In genomic region chr2:27754831-27755230, GRCh38 we compare ENCODE assay signal across 10 cellular contexts. TPM values are rescaled to one million over a fixed set of nuclear protein-coding genes. Genes with fewer than 3 reads are reported as not detected.
A peak's percentile ranks its signal among the peaks of the same experiment; 100 is the strongest.
DNase-seq lines count a peak whose midpoint lies in the region; ATAC-seq and TF ChIP-seq lines count a peak whose summit lies in the region.
"Had no signal": no experiment of that assay in that cellular context is flagged by ENCODE, and none has a peak within 500 bp of the region (broad histone marks: within the 10 kb centered on the region; RNA-seq: fewer than 3 reads in every experiment).

No MANE protein-coding gene starts in this region.

- H3K9me3 Mint-ChIP-seq in activated CD4-positive, alpha-beta T cell treated with anti-CD3 and anti-CD28 coated beads, Interleukin-2, amount 10 ng/mL, durations not matched to agents 24 days and 14 days = no peaks in the 10 kb centered on the region
- H3K9me3 Mint-ChIP-seq: CD4-positive, CD25-positive, alpha-beta regulatory T cell had no signal

- no peak for TF ChIP-seq RAD21 in liver (IDR thresholded peaks at IDR 0.05)

- WGBS in liver = 85% methylated on average over 5 of the region's 5 CpGs

- H3K9me3 ChIP-seq in PC-9 (ENCODE audit: insufficient read depth, low read depth) = no peaks in the 10 kb centered on the region
- no peaks in the 10 kb centered on the region for H3K9me3 ChIP-seq in liver (ENCODE audit: control insufficient read depth in 4 of 4, low read length in 3 of 4)
- H3K9me3 ChIP-seq in ascending aorta = no peaks in the 10 kb centered on the region
- H3K9me3 ChIP-seq in upper lobe of right lung = no peaks in the 10 kb centered on the region

- H3K27ac Mint-ChIP-seq in activated CD4-positive, alpha-beta T cell treated with anti-CD3 and anti-CD28 coated beads, Interleukin-2, amount 10 ng/mL, durations not matched to agents 24 days and 14 days = peak overlapping the region; percentile 37

- POLR2A ChIA-PET in PC-9 (lab: Charles Lee; ENCODE audit: unreplicated experiment) = interaction anchor here (0.6 to 0.7 kb wide), 3 partner anchors 55 to 641 kb away, joined by 3 read pairs; no protein-coding TSS in a partner anchor

- CTCF ChIA-PET in PC-9 (lab: Charles Lee) = interaction anchor here (3.1 kb wide), 1 partner anchor 32 kb away, joined by 23 read pairs; no protein-coding TSS in a partner anchor

- H3K27me3 Mint-ChIP-seq in activated CD4-positive, alpha-beta T cell treated with anti-CD3 and anti-CD28 coated beads, Interleukin-2, amount 10 ng/mL, durations not matched to agents 24 days and 14 days = no peaks in the 10 kb centered on the region

- H3K36me3 ChIP-seq in PC-9 (ENCODE audit: low read depth) (no peaks in the 10 kb centered on the region), liver (ENCODE audit: control insufficient read depth in 4 of 4, insufficient read depth in 3 of 4, low read depth in 1 of 4, low read length in 3 of 4) (no peaks in the 10 kb centered on the region), ascending aorta (no peaks in the 10 kb centered on the region), upper lobe of right lung (no peaks in the 10 kb centered on the region)

- no peak overlapping the region for H3K4me3 Mint-ChIP-seq in activated CD4-positive, alpha-beta T cell treated with anti-CD3 and anti-CD28 coated beads, Interleukin-2, amount 10 ng/mL, durations not matched to agents 24 days and 14 days
- H3K4me3 Mint-ChIP-seq: CD4-positive, CD25-positive, alpha-beta regulatory T cell had no signal

- no peak for DNase-seq in activated CD4-positive, alpha-beta T cell treated with anti-CD3 and anti-CD28 coated beads, Interleukin-2, amount 10 ng/mL, durations not matched to agents 24 days and 14 days
- DNase-seq in activated CD4-positive, alpha-beta T cell treated with anti-CD3 and anti-CD28 coated beads, Interleukin-2, amount 50 U/mL, for 4 hours = no peak
- no peak for DNase-seq in PC-9
- DNase-seq in ascending aorta (ENCODE audit: low spot score in 2 of 2) = no peak
- no peak for DNase-seq in upper lobe of right lung
- no peak for DNase-seq in NCI-H146 treated with DMSO at 0.1 percent for 48 hours (lab: John Stamatoyannopoulos, UW; ENCODE audit: unreplicated experiment)
- DNase-seq in Ammon's horn (ENCODE audit: low spot score) = no peak

- H3K4me2 ChIP-seq in PC-9 = peak overlapping the region; percentile 80

- no peaks in the 10 kb centered on the region for H3K36me3 Mint-ChIP-seq in activated CD4-positive, alpha-beta T cell treated with anti-CD3 and anti-CD28 coated beads, Interleukin-2, amount 10 ng/mL, durations not matched to agents 24 days and 14 days (ENCODE audit: low read depth)
- H3K36me3 Mint-ChIP-seq: CD4-positive, CD25-positive, alpha-beta regulatory T cell had no signal

- no peak overlapping the region for H3K9ac ChIP-seq in liver (ENCODE audit: low read depth in 1 of 2, low read length in 2 of 2)

- TF ChIP-seq CTCF in PC-9 (conservative IDR thresholded peaks at IDR 0.05) = no peak
- TF ChIP-seq CTCF in liver (IDR thresholded peaks at IDR 0.05; ENCODE audit: low read depth, low read length, missing input control) = no peak
- no peak for TF ChIP-seq CTCF in ascending aorta (IDR thresholded peaks at IDR 0.05)
- no peak for TF ChIP-seq CTCF in upper lobe of right lung (IDR thresholded peaks at IDR 0.05)

- intact Hi-C loops in activated CD4-positive, alpha-beta T cell treated with anti-CD3 and anti-CD28 coated beads, Interleukin-2, amount 10 ng/mL, durations not matched to agents 24 days and 14 days (cut with micrococcal nuclease) = loop anchor here (1.0 to 5.0 kb wide), 3 partner anchors 638 to 697 kb away; no protein-coding TSS in a partner anchor
- intact Hi-C loops in PC-9 (cut with micrococcal nuclease; ENCODE audit: unreplicated experiment) = loop anchor here (1.0 to 5.0 kb wide), 6 partner anchors 44 to 697 kb away; no protein-coding TSS in a partner anchor
- intact Hi-C loops in ascending aorta (cut with DNase I) = loop anchor here (5.0 kb wide), 2 partner anchors 67 to 692 kb away; no protein-coding TSS in a partner anchor
- intact Hi-C loops in upper lobe of right lung (cut with DNase I) = no loop called here

- peaks cover 17% of the 10 kb centered on the region; the same call in 1 of the 2 replicates for H3K79me2 ChIP-seq in PC-9 (ENCODE audit: low read depth)

- H3K4me1 ChIP-seq in PC-9 (replicated peaks; ENCODE audit: insufficient read depth) (peaks cover 39% of the 10 kb centered on the region), liver (ENCODE audit: control insufficient read depth in 4 of 4, insufficient read depth in 4 of 4, low read length in 3 of 4) (peaks cover 7 to 40% (median 28%) of the 10 kb centered on the region in 4 donors), ascending aorta (peaks cover 0 to 10% of the 10 kb centered on the region in 2 donors), upper lobe of right lung (peaks cover 6% of the 10 kb centered on the region)

- peaks cover 22% of the 10 kb centered on the region for H3F3A ChIP-seq in PC-9 (ENCODE audit: insufficient read depth, low read depth)

- H3K4me3 ChIP-seq in PC-9 (no peak overlapping the region), liver (ENCODE audit: low read depth in 1 of 3, low read length in 3 of 3) (no peak overlapping the region), ascending aorta (no peak overlapping the region), upper lobe of right lung (no peak overlapping the region)
- H3K4me3 ChIP-seq: SK-N-MC had no signal

- no peak for ATAC-seq in upper lobe of right lung

- H3K27me3 ChIP-seq in PC-9 (ENCODE audit: insufficient read depth, low read depth) (no peaks in the 10 kb centered on the region), liver (ENCODE audit: control insufficient read depth in 4 of 4, insufficient read depth in 4 of 4, low read length in 3 of 4) (no peaks in the 10 kb centered on the region), ascending aorta (no peaks in the 10 kb centered on the region), upper lobe of right lung (no peaks in the 10 kb centered on the region)

- H2AFZ ChIP-seq in PC-9 = no peak overlapping the region

- peak overlapping the region; percentile 96 for H3K27ac ChIP-seq in PC-9
- peak overlapping the region; percentile 43 to 69 for H3K27ac ChIP-seq in liver (ENCODE audit: low read depth in 1 of 2, low read length in 2 of 2)
- no peak overlapping the region for H3K27ac ChIP-seq in ascending aorta
- H3K27ac ChIP-seq in upper lobe of right lung = no peak overlapping the region
- H3K27ac ChIP-seq: SK-N-MC had no signal

- H3K9me2 ChIP-seq in PC-9 (ENCODE audit: insufficient read depth) = no peaks in the 10 kb centered on the region

- BruUV-seq in PC-9 (replicated peaks; lab: Mats Ljungman, UMichigan) = no TSS peak

- peaks cover 8% of the 10 kb centered on the region for H3K4me1 Mint-ChIP-seq in activated CD4-positive, alpha-beta T cell treated with anti-CD3 and anti-CD28 coated beads, Interleukin-2, amount 10 ng/mL, durations not matched to agents 24 days and 14 days

- no peaks in the 10 kb centered on the region for H4K20me1 ChIP-seq in PC-9 (ENCODE audit: insufficient read depth)

TF ChIP-seq in liver, 16 proteins besides CTCF, POLR2A, EP300 and RAD21:
- TF ChIP-seq NR2F2 (IDR thresholded peaks at IDR 0.05) (no peak), FOXA2 (IDR thresholded peaks at IDR 0.05) (no peak), ZBTB33 (IDR thresholded peaks at IDR 0.05) (no peak), JUND (IDR thresholded peaks at IDR 0.05) (no peak), MAX (IDR thresholded peaks at IDR 0.05) (no peak), RXRA (IDR thresholded peaks at IDR 0.05) (no peak)
TF ChIP-seq in liver: peak in this region for 0.

RNA-seq across cellular contexts. Expression of gene MRPL33, which starts 16.7 kb away (rescaled TPM):
- 59.0 and 59.6 TPM in 2 replicates for total RNA-seq in activated CD4-positive, alpha-beta T cell treated with anti-CD3 and anti-CD28 coated beads, Interleukin-2, amount 10 ng/mL, durations not matched to agents 24 days and 14 days
- total RNA-seq in PC-9 (2021) (81.9 and 86.3 TPM in 2 replicates), liver (10 to 100 TPM; 31.2 to 35.7 TPM), ascending aorta (3.4 TPM), upper lobe of right lung (79.4 TPM)
- polyA plus RNA-seq in liver = 100 to 1,000 TPM in 1 of 2 donors, 10 to 100 TPM in 1; 46.2 to 130 TPM

Comparison
In these comparisons a context has a peak if more than half of its experiments do, and no peak if none do; other contexts are left out.
1. H3K27ac ChIP-seq: peak in PC-9 (single experiment) and liver (2 of 2); none in ascending aorta (0 of 2) and upper lobe of right lung (single experiment).